Comparison of ENCODE assay signal across 8 cellular contexts in genomic region chr19:55654323-55654832, GRCh38. TPM values are rescaled to one million over a fixed set of nuclear protein-coding genes. Genes with fewer than 3 reads are reported as not detected.
DNase-seq lines count a peak whose midpoint lies in the region; ATAC-seq and TF ChIP-seq lines count a peak whose summit lies in the region.

No MANE protein-coding gene starts in this region.

- CTCF ChIA-PET in WTC11 (lab: Charles Lee): interaction anchor here (0.5 to 1.6 kb wide), 46 partner anchors 9 to 1192 kb away, joined by 3 to 57 read pairs (median 4); partner anchors contain the start of genes CDC42EP5, DNAAF3, FIZ1 and NAT14

- POLR2A ChIA-PET in WTC11 (lab: Charles Lee): interaction anchor here (0.6 to 1.6 kb wide), 7 partner anchors 12 to 723 kb away, joined by 3 to 9 read pairs (median 3); partner anchors contain the start of gene FIZ1

- ATAC-seq in GM18907 (IDR thresholded peaks at IDR 0.05; ENCODE audit: unreplicated experiment) (peak; percentile 70), HG03175 (IDR thresholded peaks at IDR 0.05; ENCODE audit: unreplicated experiment) (peak; percentile 63), WTC11 (peak; percentile 87)

- H3K9me3 Mint-ChIP-seq in WTC11: no peaks in the 10 kb centered on the region

- in situ Hi-C loops in ACHN (cut with HindIII; ENCODE audit: low pct_ligation_motif_present, low pct_unique_long_range_greater_than_20kb, low sequenced_read_pairs): no loop called here

- peak overlapping the region; percentile 74 to 98 (median 93) for H3K4me3 ChIP-seq in skin epidermis

- H3K4me1 Mint-ChIP-seq in WTC11: peaks cover 38% of the 10 kb centered on the region

- H3K27ac ChIP-seq in caudate nucleus (ENCODE audit: low read depth, low read length): peak overlapping the region; percentile 98
- H3K27ac ChIP-seq in skin epidermis: peak overlapping the region; percentile 32 to 100 (median 99)

- H3K27me3 Mint-ChIP-seq in WTC11 (ENCODE audit: low read depth): peaks cover 3% of the 10 kb centered on the region; the same call in 1 of the 2 replicates

- H3K4me3 Mint-ChIP-seq in WTC11: peak overlapping the region; percentile 93

- peaks cover 14% of the 10 kb centered on the region for H3K36me3 Mint-ChIP-seq in WTC11

- H3K27ac Mint-ChIP-seq in WTC11: peak overlapping the region; percentile 98

- no peak for TF ChIP-seq CTCF in WTC11 (IDR thresholded peaks at IDR 0.05)

- DNase-seq in ACHN (peak; percentile 98), NCI-H2227 treated with DMSO at 0.1 percent for 48 hours (lab: John Stamatoyannopoulos, UW) (peak; percentile 100), WTC11 (ENCODE audit: low spot score) (peak; percentile 100), caudate nucleus (lab: John Stamatoyannopoulos, UW) (peak; percentile 76 to 99 (median 97)), iPS-NIHi7 (ENCODE audit: extremely low spot score) (peak; percentile 88)

TF ChIP-seq in WTC11, 78 proteins besides CTCF, POLR2A, EP300 and RAD21:
- TF ChIP-seq FOXJ3 (CRISPR knock-in tag; IDR thresholded peaks at IDR 0.05; ENCODE audit: borderline replicate concordance) (no peak), ZNF396 (CRISPR knock-in tag; IDR thresholded peaks at IDR 0.05; ENCODE audit: borderline replicate concordance) (no peak), PREB (CRISPR knock-in tag; IDR thresholded peaks at IDR 0.05; ENCODE audit: borderline replicate concordance) (no peak), ARID4B (CRISPR knock-in tag; IDR thresholded peaks at IDR 0.05; ENCODE audit: borderline replicate concordance) (no peak), TCF7 (CRISPR knock-in tag; IDR thresholded peaks at IDR 0.05; ENCODE audit: low read depth) (no peak), ELF4 (CRISPR knock-in tag; IDR thresholded peaks at IDR 0.05; ENCODE audit: low read depth) (no peak), ZNF671 (CRISPR knock-in tag; IDR thresholded peaks at IDR 0.05) (no peak), ZNF317 (CRISPR knock-in tag; IDR thresholded peaks at IDR 0.05; ENCODE audit: borderline replicate concordance, low read depth) (no peak), ZNF423 (CRISPR knock-in tag; IDR thresholded peaks at IDR 0.05) (no peak)

RNA-seq across cellular contexts. Expression of gene U2AF2, which starts 0.5 kb away (rescaled TPM):
- 249 to 302 TPM (median 249 TPM) in 3 replicates for total RNA-seq in WTC11 (2021)

RNA-seq across cellular contexts. Expression of gene CCDC106, which starts 6.4 kb away (rescaled TPM):
- total RNA-seq in WTC11 (2021): 21.1 to 24.8 TPM (median 24.8 TPM) in 3 replicates

RNA-seq across cellular contexts. Expression of gene ZNF581, which starts 10.9 kb away (rescaled TPM):
- 94.6 to 100 TPM (median 99.5 TPM) in 3 replicates for total RNA-seq in WTC11 (2021)

RNA-seq across cellular contexts. Expression of gene ZNF580, which starts 13.6 kb away (rescaled TPM):
- 31.3 to 33.5 TPM (median 32.0 TPM) in 3 replicates for total RNA-seq in WTC11 (2021)

RNA-seq across cellular contexts. Expression of gene EPN1, which starts 20.6 kb away (rescaled TPM):
- total RNA-seq in WTC11 (2021): 227 to 234 TPM (median 227 TPM) in 3 replicates

Comparison
In these comparisons a context has a peak if more than half of its experiments do, and no peak if none do; other contexts are left out.
1. Peak in every context shown above with its lines: DNase-seq, ATAC-seq, H3K4me3 ChIP-seq and H3K27ac ChIP-seq.